In genomic region chr11:73625690-73626318, GRCh38 we compare ENCODE assay signal across 8 cellular contexts.
A peak's percentile ranks its signal among the peaks of the same experiment; 100 is the strongest.
DNase-seq lines count a peak whose midpoint lies in the region; ATAC-seq and TF ChIP-seq lines count a peak whose summit lies in the region.

No MANE protein-coding gene starts in this region.

- H3K9ac ChIP-seq in MM.1S (ENCODE audit: low read length), result no peak overlapping the region

- ATAC-seq in RWPE2 (ENCODE audit: low read depth) (peak; percentile 91), HG03175 (IDR thresholded peaks at IDR 0.05; ENCODE audit: unreplicated experiment) (no peak)

- no peaks in the 10 kb centered on the region for H3K9me2 ChIP-seq in MM.1S (replicated peaks; ENCODE audit: insufficient read depth, low read length)

- H3K9me3 ChIP-seq in MM.1S (replicated peaks; ENCODE audit: insufficient read depth, low read length), result no peaks in the 10 kb centered on the region
- H3K9me3 ChIP-seq in RWPE2 (ENCODE audit: severe bottlenecking), result no peaks in the 10 kb centered on the region
- no peaks in the 10 kb centered on the region for H3K9me3 ChIP-seq in neutrophil

- TF ChIP-seq CTCF in MM.1S (IDR thresholded peaks at IDR 0.05; ENCODE audit: low read length) (peak; percentile 85), RWPE2 (IDR thresholded peaks at IDR 0.05; ENCODE audit: poor library complexity, severe bottlenecking) (peak; percentile 94), neutrophil (IDR thresholded peaks at IDR 0.05) (peak; percentile 89)

- H3K4me2 ChIP-seq in MM.1S (ENCODE audit: low read depth, low read length), result peak overlapping the region; percentile 65

- no peaks in the 10 kb centered on the region for H3K36me3 ChIP-seq in MM.1S (replicated peaks; ENCODE audit: insufficient read depth, low read length)
- H3K36me3 ChIP-seq in RWPE2 (ENCODE audit: low read depth), result no peaks in the 10 kb centered on the region
- H3K36me3 ChIP-seq in neutrophil, result no peaks in the 10 kb centered on the region

- H3K79me2 ChIP-seq in MM.1S (ENCODE audit: low read length), result no peaks in the 10 kb centered on the region

- H4K20me1 ChIP-seq in MM.1S (ENCODE audit: insufficient read depth, low read length), result no peaks in the 10 kb centered on the region

- H2AFZ ChIP-seq in MM.1S (ENCODE audit: low read length), result peak overlapping the region; percentile 67

- H3F3A ChIP-seq in MM.1S (ENCODE audit: insufficient read depth, low read length), result no peaks in the 10 kb centered on the region

- DNase-seq in DMS53 treated with DMSO at 0.1 percent for 48 hours (lab: John Stamatoyannopoulos, UW; ENCODE audit: unreplicated experiment), result peak; percentile 93
- DNase-seq in MM.1S, result peak; percentile 76
- DNase-seq in RWPE2 (ENCODE audit: low spot score), result no peak
- peak; percentile 35 to 47 for DNase-seq in activated T-helper 1 cell treated with anti-CD3 and anti-CD28 coated beads, Interleukin-2, amount 50 U/mL, for 16 hours (ENCODE audit: low read depth in 1 of 2, low spot score in 1 of 2)
- DNase-seq in fibroblast of the conjunctiva (ENCODE audit: low read depth), result peak; percentile 33
- peak; percentile 33 for DNase-seq in stromal cell of bone marrow (ENCODE audit: low read depth)

- H3K4me3 ChIP-seq in MM.1S (ENCODE audit: low read length) (no peak overlapping the region), RWPE2 (ENCODE audit: severe bottlenecking) (no peak overlapping the region), neutrophil (ENCODE audit: low read depth in 1 of 2, low read length in 1 of 2) (no peak overlapping the region)

- no peak overlapping the region for H3K27ac ChIP-seq in MM.1S (ENCODE audit: low read length)
- H3K27ac ChIP-seq in RWPE2 (ENCODE audit: poor library complexity, severe bottlenecking), result no peak overlapping the region
- H3K27ac ChIP-seq in neutrophil, result no peak overlapping the region

- H3K27me3 ChIP-seq in MM.1S (replicated peaks; ENCODE audit: insufficient read depth, low read length), result no peaks in the 10 kb centered on the region
- H3K27me3 ChIP-seq in RWPE2 (ENCODE audit: insufficient read depth, poor library complexity, severe bottlenecking), result no peaks in the 10 kb centered on the region
- H3K27me3 ChIP-seq in neutrophil, result no peaks in the 10 kb centered on the region

- H3K4me1 ChIP-seq in MM.1S (ENCODE audit: low read length), result peaks cover 8% of the 10 kb centered on the region; the same call in 1 of the 2 replicates
- H3K4me1 ChIP-seq in RWPE2 (ENCODE audit: insufficient read depth, poor library complexity, severe bottlenecking), result no peaks in the 10 kb centered on the region
- H3K4me1 ChIP-seq in neutrophil (ENCODE audit: control insufficient read depth in 1 of 2, insufficient read depth in 1 of 2, low read depth in 1 of 2, low read length in 1 of 2), result peaks cover 34 to 39% of the 10 kb centered on the region in 2 experiments
